ENCODE assay signal across 16 cellular contexts in genomic region chr19:5040544-5041167, GRCh38.
DNase-seq lines count a peak whose midpoint lies in the region; ATAC-seq, FAIRE-seq and TF ChIP-seq lines count a peak whose summit lies in the region.
"Had no signal": no experiment of that assay in that cellular context is flagged by ENCODE, and none has a peak within 500 bp of the region (broad histone marks: within the 10 kb centered on the region; RNA-seq: fewer than 3 reads in every experiment).

No MANE protein-coding gene starts in this region.

- H3K14ac ChIP-seq in mesenchymal stem cell (ENCODE audit: low read length in 2 of 2) = no peak overlapping the region

- H3K9me3 ChIP-seq in HepG2 (ENCODE audit: low read length) = no peaks in the 10 kb centered on the region
- no peaks in the 10 kb centered on the region for H3K9me3 ChIP-seq in right lobe of liver
- no peaks in the 10 kb centered on the region for H3K9me3 ChIP-seq in T-helper 17 cell (ENCODE audit: control insufficient read depth, low read length, poor library complexity, severe bottlenecking)
- H3K9me3 ChIP-seq in mesenchymal stem cell (ENCODE audit: control insufficient read depth, low read length) = no peaks in the 10 kb centered on the region
- no peaks in the 10 kb centered on the region for H3K9me3 ChIP-seq in suprapubic skin
- H3K9me3 ChIP-seq: Caco-2 had no signal

- TF ChIP-seq POLR2A in HepG2 (IDR thresholded peaks at IDR 0.05; ENCODE audit: insufficient read depth in 1 of 2, low read depth in 2 of 2, low read length in 2 of 2) (no peak), right lobe of liver (IDR thresholded peaks at IDR 0.05) (no peak), suprapubic skin (IDR thresholded peaks at IDR 0.05) (no peak)

- H3K18ac ChIP-seq in mesenchymal stem cell (ENCODE audit: low read depth in 1 of 2, low read length in 2 of 2) = no peak overlapping the region

- peaks cover 3% of the 10 kb centered on the region for H3K4me1 Mint-ChIP-seq in T-helper 17 cell

- no peaks in the 10 kb centered on the region for H3K79me2 ChIP-seq in HepG2 (ENCODE audit: insufficient read depth, low read length)

- H3K27me3 Mint-ChIP-seq in T-helper 17 cell = no peaks in the 10 kb centered on the region
- H3K27me3 Mint-ChIP-seq: CD4-positive, alpha-beta memory T cell had no signal

- no peak for ATAC-seq in HepG2
- ATAC-seq in right lobe of liver = no peak
- ATAC-seq in T-helper 17 cell = no peak
- ATAC-seq in GM19324 (IDR thresholded peaks at IDR 0.05; ENCODE audit: low FRiP score, unreplicated experiment) = no peak

- H2BK5ac ChIP-seq in mesenchymal stem cell (ENCODE audit: low read depth, low read length, poor library complexity, severe bottlenecking) = no peak overlapping the region

- H3K4me2 ChIP-seq in HepG2 (ENCODE audit: low read depth, low read length) (no peak overlapping the region), mesenchymal stem cell (ENCODE audit: low read length, poor library complexity, severe bottlenecking) (no peak overlapping the region)

- no peak overlapping the region for H3K23ac ChIP-seq in mesenchymal stem cell (ENCODE audit: low read length in 2 of 2)

- H2AK5ac ChIP-seq in mesenchymal stem cell (ENCODE audit: low read length, severe bottlenecking) = no peak overlapping the region

- no peaks in the 10 kb centered on the region for H3K27me3 ChIP-seq in HepG2 (ENCODE audit: control insufficient read depth in 1 of 2, insufficient read depth in 2 of 2, low read length in 2 of 2)
- no peaks in the 10 kb centered on the region for H3K27me3 ChIP-seq in right lobe of liver
- no peaks in the 10 kb centered on the region for H3K27me3 ChIP-seq in mesenchymal stem cell (ENCODE audit: control insufficient read depth in 1 of 2, insufficient read depth in 1 of 2, low read length in 2 of 2)
- H3K27me3 ChIP-seq in suprapubic skin = no peaks in the 10 kb centered on the region

- BruUV-seq in HepG2 (replicated peaks; lab: Mats Ljungman, UMichigan) = no TSS peak

- H3K36me3 ChIP-seq in HepG2 (replicated peaks in 1 of 2; ENCODE audit: control insufficient read depth in 1 of 2, insufficient read depth in 2 of 2, low read length in 2 of 2) = peaks cover 23 to 32% of the 10 kb centered on the region in 2 experiments; a peak in 4 of 5 replicates
- peaks cover 0 to 30% (median 4%) of the 10 kb centered on the region in 4 donors for H3K36me3 ChIP-seq in right lobe of liver
- peaks cover 32 to 71% of the 10 kb centered on the region in 2 experiments for H3K36me3 ChIP-seq in mesenchymal stem cell (ENCODE audit: control insufficient read depth in 1 of 2, insufficient read depth in 2 of 2, low read depth in 1 of 2, low read length in 2 of 2)
- H3K36me3 ChIP-seq in suprapubic skin = peaks cover 13% of the 10 kb centered on the region

- 93% methylated on average over 15 of the region's 28 CpGs for WGBS in HepG2 (ENCODE audit: low lambda C conversion rate)
- WGBS in right lobe of liver (ENCODE audit: insufficient coverage, low coverage, low lambda C conversion rate, missing lambda C conversion rate) = 80% methylated on average over 1 of the region's 28 CpGs
- WGBS in mesenchymal stem cell = 93% methylated on average over 28 of the region's 28 CpGs
- WGBS in suprapubic skin = 78% methylated on average over 19 of the region's 28 CpGs

- no peak overlapping the region for H2BK12ac ChIP-seq in mesenchymal stem cell (ENCODE audit: low read length in 2 of 2)

- H3K79me1 ChIP-seq in mesenchymal stem cell (replicated peaks; ENCODE audit: low read length, poor library complexity, severe bottlenecking) = peaks cover 49% of the 10 kb centered on the region

- TF ChIP-seq EP300 in HepG2 (IDR thresholded peaks at IDR 0.05; ENCODE audit: low read depth in 2 of 2, low read length in 2 of 2) (no peak), HepG2 (CRISPR knock-in tag; IDR thresholded peaks at IDR 0.05; ENCODE audit: borderline replicate concordance) (no peak), suprapubic skin (IDR thresholded peaks at IDR 0.05) (no peak)

- H2AFZ ChIP-seq in HepG2 (ENCODE audit: low read length) = no peak overlapping the region
- H2AFZ ChIP-seq in mesenchymal stem cell (ENCODE audit: low read depth, low read length) = no peak overlapping the region
- H2AFZ ChIP-seq: GM23248 had no signal

- H4K8ac ChIP-seq in mesenchymal stem cell (ENCODE audit: low read length) = no peak overlapping the region

- H3K4me1 ChIP-seq in HepG2 (ENCODE audit: insufficient read depth, low read length) = peaks cover 9% of the 10 kb centered on the region
- H3K4me1 ChIP-seq in right lobe of liver = no peaks in the 10 kb centered on the region
- peaks cover 45% of the 10 kb centered on the region for H3K4me1 ChIP-seq in mesenchymal stem cell (ENCODE audit: control insufficient read depth, insufficient read depth, low read depth, low read length)
- H3K4me1 ChIP-seq in suprapubic skin = peaks cover 67% of the 10 kb centered on the region

- H4K91ac ChIP-seq in mesenchymal stem cell (ENCODE audit: low read length) = peak overlapping the region; percentile 43

- H3K4me3 ChIP-seq in HepG2 (replicated peaks in 1 of 3; ENCODE audit: insufficient read depth in 1 of 3, low read depth in 2 of 3, low read length in 3 of 3) (no peak overlapping the region), right lobe of liver (no peak overlapping the region), mesenchymal stem cell (ENCODE audit: insufficient read depth in 1 of 2, low read depth in 1 of 2, low read length in 2 of 2) (no peak overlapping the region), suprapubic skin (no peak overlapping the region)
- H3K4me3 ChIP-seq: GM23248 had no signal

- intact Hi-C loops in HepG2 (cut with micrococcal nuclease; ENCODE audit: unreplicated experiment) (no loop called here), right lobe of liver (cut with DNase I) (no loop called here)

- no peak overlapping the region for H3K4ac ChIP-seq in mesenchymal stem cell (ENCODE audit: low read depth in 1 of 2, low read length in 2 of 2)

- in situ Hi-C loops in HepG2 (cut with HindIII; ENCODE audit: extremely low pct_ligation_motif_present, low pct_unique_long_range_greater_than_20kb) = no loop called here

- H3K9ac ChIP-seq in HepG2 (ENCODE audit: insufficient read depth, low read depth, low read length) (no peak overlapping the region), mesenchymal stem cell (ENCODE audit: low read length) (no peak overlapping the region)
- H3K9ac ChIP-seq: GM23248 had no signal

- H3K27ac Mint-ChIP-seq in T-helper 17 cell = no peak overlapping the region
- H3K27ac Mint-ChIP-seq: CD4-positive, alpha-beta memory T cell had no signal

- no peak overlapping the region for H2BK15ac ChIP-seq in mesenchymal stem cell (ENCODE audit: low read depth, poor library complexity, severe bottlenecking)

- H2BK120ac ChIP-seq in mesenchymal stem cell (ENCODE audit: low read depth, low read length) = no peak overlapping the region

- H3K4me3 Mint-ChIP-seq in T-helper 17 cell = peak overlapping the region; percentile 21
- H3K4me3 Mint-ChIP-seq: CD4-positive, alpha-beta memory T cell had no signal

- CTCF ChIA-PET in HepG2 (lab: Yijun Ruan, JAX; ENCODE audit: low intra/inter-chr PET ratio, low total read pairs) = no interaction called here

- TF ChIP-seq RAD21 in HepG2 (CRISPR knock-in tag; IDR thresholded peaks at IDR 0.05) = no peak

- no peak for FAIRE-seq in HepG2 (lab: Jason Lieb, UNC)

- POLR2A ChIA-PET in HepG2 (lab: Yijun Ruan, JAX) = no interaction called here

- H3K27ac ChIP-seq in HepG2 (ENCODE audit: extremely low read length, insufficient read depth, low read length) = no peak overlapping the region
- H3K27ac ChIP-seq in right lobe of liver = no peak overlapping the region
- no peak overlapping the region for H3K27ac ChIP-seq in mesenchymal stem cell (ENCODE audit: low read length, poor library complexity, severe bottlenecking)
- H3K27ac ChIP-seq in suprapubic skin = peak overlapping the region; percentile 78
- H3K27ac ChIP-seq: C4-2B, GM23248 had no signal

- H3K36me3 Mint-ChIP-seq in T-helper 17 cell (ENCODE audit: low read depth) = no peaks in the 10 kb centered on the region

- DNase-seq in HepG2 (ENCODE audit: low spot score) (no peak), right lobe of liver (no peak), T-helper 17 cell (no peak), mesenchymal stem cell (no peak), suprapubic skin (ENCODE audit: low spot score in 2 of 2) (no peak), mesenteric fat pad (ENCODE audit: low spot score) (no peak), iPS-NIHi7 (ENCODE audit: extremely low spot score) (no peak)
- DNase-seq: 8988T; Caco-2; CD4-positive, alpha-beta memory T cell; DND-41; GF-D8; GM23248; H7 had no signal

- peaks cover 14% of the 10 kb centered on the region for H4K20me1 ChIP-seq in HepG2 (ENCODE audit: insufficient read depth, low read length)

- no peak for TF ChIP-seq CTCF in HepG2 (CRISPR knock-in tag; IDR thresholded peaks at IDR 0.05)
- TF ChIP-seq CTCF in right lobe of liver (IDR thresholded peaks at IDR 0.05) = no peak
- no peak for TF ChIP-seq CTCF in suprapubic skin (IDR thresholded peaks at IDR 0.05)

TF ChIP-seq in HepG2, 621 proteins besides CTCF, POLR2A, EP300 and RAD21:
- TF ChIP-seq HNRNPL (IDR thresholded peaks at IDR 0.05; ENCODE audit: low read depth, low read length) (0 out of 2 replicates have a peak, but pooled peaks have one; percentile 25), ZNF639 (CRISPR knock-in tag; conservative IDR thresholded peaks at IDR 0.05) (no peak), GATA4 (IDR thresholded peaks at IDR 0.05; ENCODE audit: borderline replicate concordance, low read depth) (no peak)
TF ChIP-seq in HepG2: peak in this region for 1.
